Comparison of ENCODE assay signal across 12 cellular contexts in the genomic region with DNA sequence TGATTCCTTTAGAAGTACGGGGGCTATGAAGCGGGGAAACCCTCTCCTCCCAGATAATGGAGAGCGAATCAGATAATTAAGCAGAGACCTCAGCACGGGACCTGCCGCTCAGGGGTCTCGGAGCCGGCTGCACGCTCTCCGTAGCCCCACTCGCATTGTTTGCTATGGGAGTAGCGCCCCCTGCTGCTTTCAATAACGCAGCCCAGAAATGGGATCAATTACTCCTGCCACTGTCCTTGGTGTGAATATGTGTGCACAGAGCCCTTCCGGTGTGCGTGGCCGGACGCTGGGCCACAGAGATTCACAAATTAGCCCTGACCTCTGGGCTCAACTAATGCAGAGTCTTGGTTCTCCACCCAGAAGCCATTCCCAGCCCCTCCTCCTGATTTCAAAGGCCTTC.
DNase-seq lines count a peak whose midpoint lies in the region; ATAC-seq and FAIRE-seq lines count a peak whose summit lies in the region.
"Had no signal": no experiment of that assay in that cellular context is flagged by ENCODE, and none has a peak within 500 bp of the region (broad histone marks: within the 10 kb centered on the region; RNA-seq: fewer than 3 reads in every experiment).

No MANE protein-coding gene starts in this region.

- H3K27me3 ChIP-seq in endocrine pancreas (ENCODE audit: control insufficient read depth, insufficient read depth, low read length), result no peaks in the 10 kb centered on the region

- no peak for FAIRE-seq in HTR-8/SVneo (lab: Jason Lieb, UNC)

- no peak overlapping the region for H3K4me3 ChIP-seq in endocrine pancreas (ENCODE audit: control insufficient read depth, insufficient read depth, low read length)
- H3K4me3 ChIP-seq: stomach had no signal

- peak overlapping the region; percentile 30 for H3K9ac ChIP-seq in endocrine pancreas (ENCODE audit: control insufficient read depth, insufficient read depth, low read length)

- DNase-seq in SHP77 (lab: John Stamatoyannopoulos, UW) (peak; percentile 9 to 15), SHP77 treated with DMSO at 0.1 percent for 48 hours (lab: John Stamatoyannopoulos, UW) (no peak), NCI-H510A treated with DMSO at 0.1 percent for 48 hours (lab: John Stamatoyannopoulos, UW) (peak; percentile 72), putamen (ENCODE audit: low spot score) (peak; percentile 6), HTR-8/SVneo (ENCODE audit: insufficient read length, low spot score) (no peak), 8988T (no peak)
- DNase-seq: activated naive CD4-positive, alpha-beta T cell treated with Interleukin-2 at 50 U/mL for 16 hours; HFFc6; naive thymus-derived CD4-positive, alpha-beta T cell; stomach had no signal

- H3K9me3 ChIP-seq in endocrine pancreas (ENCODE audit: control insufficient read depth, low read length), result no peaks in the 10 kb centered on the region

- no peaks in the 10 kb centered on the region for H3K4me1 ChIP-seq in endocrine pancreas (ENCODE audit: control insufficient read depth, insufficient read depth, low read length)
- H3K4me1 ChIP-seq: stomach had no signal

- no peak for ATAC-seq in GM21423 (IDR thresholded peaks at IDR 0.05; ENCODE audit: unreplicated experiment)

- H3K36me3 ChIP-seq in endocrine pancreas (ENCODE audit: control insufficient read depth, insufficient read depth, low read length), result no peaks in the 10 kb centered on the region
- H3K36me3 ChIP-seq: stomach had no signal

Comparison
In these comparisons a context has a peak if more than half of its experiments do, and no peak if none do; other contexts are left out.
1. DNase-seq: peak in SHP77 (2 of 2), NCI-H510A treated with DMSO at 0.1 percent for 48 hours (single experiment) and putamen (single experiment); none in SHP77 treated with DMSO at 0.1 percent for 48 hours (single experiment), HTR-8/SVneo (single experiment) and 8988T (single experiment).